ENCODE assay signal across 16 cellular contexts in the genomic region with DNA sequence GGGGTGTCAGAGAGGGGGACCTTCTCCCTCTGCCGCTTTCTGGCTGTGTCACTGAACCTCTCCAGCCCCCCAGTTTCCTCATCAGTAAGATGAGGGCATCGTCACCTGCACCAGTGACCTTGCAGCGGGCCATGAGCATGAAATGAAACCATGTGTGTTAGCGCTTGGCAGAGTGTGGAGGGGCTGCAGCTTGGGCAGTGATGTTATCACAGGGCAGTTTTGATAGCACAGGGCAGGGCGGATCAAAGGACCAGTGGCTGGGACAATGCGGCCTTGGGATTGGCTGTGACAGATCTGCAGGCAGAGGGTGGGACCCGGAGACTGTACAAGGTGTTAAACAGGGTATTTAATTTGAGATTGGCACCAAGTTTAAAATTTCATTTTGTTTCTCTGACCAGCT. TPM values are rescaled to one million over a fixed set of nuclear protein-coding genes. Genes with fewer than 3 reads are reported as not detected.
"Had no signal": no experiment of that assay in that cellular context is flagged by ENCODE, and none has a peak within 500 bp of the region (broad histone marks: within the 10 kb centered on the region; RNA-seq: fewer than 3 reads in every experiment).

No MANE protein-coding gene starts in this region.

- DNase-seq: KBM-7, MV-4-11, NCI-H1048, NCI-H1105, NCI-H1417, NCI-H1436 treated with DMSO at 0.1 percent for 48 hours, NCI-H1694, NCI-H187 treated with DMSO at 0.1 percent for 48 hours, NCI-H2029 treated with DMSO at 0.1 percent for 48 hours, NCI-H2171 treated with DMSO at 0.1 percent for 48 hours, NCI-H2227 treated with DMSO at 0.1 percent for 48 hours, NCI-H526 treated with DMSO at 0.1 percent for 48 hours, NCI-H748 treated with DMSO at 0.1 percent for 48 hours had no signal

- H3K27ac ChIP-seq: RWPE1 had no signal

RNA-seq across cellular contexts. Expression of a gene that starts 44.6 kb away (rescaled TPM):
- total RNA-seq: NCI-H460, SK-MEL-5 had no signal
